1 cellular context compared by ENCODE assay signal in genomic region chr14:103705158-103705523, GRCh38.
TF ChIP-seq lines count a peak whose summit lies in the region.

No MANE protein-coding gene starts in this region.

TF ChIP-seq in K562, 482 proteins besides CTCF, POLR2A, EP300 and RAD21:
- TF ChIP-seq POLR2G (IDR thresholded peaks at IDR 0.05; ENCODE audit: low read depth, low read length) (peak; percentile 47; the same call in 1 of the 2 replicates), JUND (IDR thresholded peaks at IDR 0.05; ENCODE audit: borderline replicate concordance, low read depth, low read length) (no peak), JUND (tag; IDR thresholded peaks at IDR 0.05; ENCODE audit: borderline replicate concordance, low read depth, low read length) (no peak)
